Comparison of ENCODE assay signal across 8 cellular contexts in the genomic region with DNA sequence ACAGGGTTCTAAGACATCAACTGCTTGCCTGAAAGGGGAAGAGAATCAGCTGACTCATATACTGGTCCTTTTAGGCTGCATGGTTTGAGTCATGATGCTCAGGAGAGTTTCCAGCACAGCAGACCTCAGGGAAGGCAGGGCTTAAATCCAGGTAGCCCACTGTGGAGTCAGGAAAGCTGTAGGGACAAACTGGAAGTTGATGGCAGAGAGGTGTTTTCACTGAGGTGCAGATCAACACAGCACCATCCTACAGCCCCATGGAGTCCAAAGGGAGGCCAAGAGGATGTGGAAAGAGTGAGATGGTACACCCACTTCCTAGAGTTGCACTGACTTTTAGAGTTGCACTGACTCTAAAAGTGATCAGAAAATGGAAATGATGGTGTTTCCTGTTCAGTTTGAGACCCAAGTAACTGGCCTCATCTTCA.
A peak's percentile ranks its signal among the peaks of the same experiment; 100 is the strongest.
DNase-seq lines count a peak whose midpoint lies in the region; ATAC-seq, FAIRE-seq and TF ChIP-seq lines count a peak whose summit lies in the region.

No MANE protein-coding gene starts in this region.

- H3K27ac Mint-ChIP-seq in astrocyte (ENCODE audit: unreplicated experiment) = peak overlapping the region; percentile 55

- intact Hi-C loops in pancreas (cut with DNase I) = no loop called here

- H3K4me1 ChIP-seq in astrocyte (ENCODE audit: insufficient read depth, low read length) (peaks cover 36% of the 10 kb centered on the region), pancreas (no peaks in the 10 kb centered on the region)

- no peaks in the 10 kb centered on the region for H3K27me3 Mint-ChIP-seq in astrocyte (ENCODE audit: low read depth, unreplicated experiment)

- H3K9me3 Mint-ChIP-seq in astrocyte (ENCODE audit: unreplicated experiment) = no peaks in the 10 kb centered on the region

- DNase-seq in activated T-cell treated with anti-CD3 and anti-CD28 coated beads for 24 hours (ENCODE audit: low read depth) (peak; percentile 12), activated T-cell treated with anti-CD3 and anti-CD28 coated beads for 4 hours (no peak), astrocyte (ENCODE audit: low read depth) (peak; percentile 72), NCI-H2029 treated with DMSO at 0.1 percent for 48 hours (lab: John Stamatoyannopoulos, UW) (no peak), pancreas (no peak), NCI-H128 (lab: John Stamatoyannopoulos, UW; ENCODE audit: unreplicated experiment) (no peak)

- H3K27me3 ChIP-seq in astrocyte (ENCODE audit: insufficient read depth, low read length) (no peaks in the 10 kb centered on the region), pancreas (no peaks in the 10 kb centered on the region)

- H4K20me1 ChIP-seq in astrocyte (ENCODE audit: insufficient read depth, low read length) = no peaks in the 10 kb centered on the region

- no peak overlapping the region for H3K4me3 Mint-ChIP-seq in astrocyte (ENCODE audit: unreplicated experiment)

- H3K9me3 ChIP-seq in astrocyte (ENCODE audit: insufficient read depth, low read depth, low read length) = no peaks in the 10 kb centered on the region
- H3K9me3 ChIP-seq in pancreas = no peaks in the 10 kb centered on the region

- no peaks in the 10 kb centered on the region for H3K79me2 ChIP-seq in astrocyte (ENCODE audit: insufficient read depth, low read length)

- peak; percentile 23 for FAIRE-seq in astrocyte (lab: Jason Lieb, UNC)
- FAIRE-seq in pancreas (lab: Jason Lieb, UNC) = no peak

- ATAC-seq in HG03378 (IDR thresholded peaks at IDR 0.05; ENCODE audit: unreplicated experiment) = peak; percentile 70
- ATAC-seq in pancreas = no peak

- H3K4me3 ChIP-seq in astrocyte (ENCODE audit: insufficient read depth, low read depth, low read length) (no peak overlapping the region), pancreas (no peak overlapping the region)

- peak overlapping the region; percentile 3 for H3K4me2 ChIP-seq in astrocyte (ENCODE audit: low read length)

- peaks cover 47% of the 10 kb centered on the region for H3K4me1 Mint-ChIP-seq in astrocyte (ENCODE audit: low read depth, unreplicated experiment)

- H3K36me3 ChIP-seq in astrocyte (ENCODE audit: insufficient read depth, low read length) (no peaks in the 10 kb centered on the region), pancreas (no peaks in the 10 kb centered on the region)

- no peaks in the 10 kb centered on the region for H3K36me3 Mint-ChIP-seq in astrocyte (ENCODE audit: low read depth, unreplicated experiment)

- peak overlapping the region; percentile 82 for H3K27ac ChIP-seq in astrocyte (ENCODE audit: low read depth, low read length)
- peak overlapping the region; percentile 100 for H3K27ac ChIP-seq in temporal lobe (ENCODE audit: low read depth, low read length)
- H3K27ac ChIP-seq in pancreas = no peak overlapping the region

- no peak overlapping the region for H2AFZ ChIP-seq in astrocyte (ENCODE audit: low read depth, low read length)

- TF ChIP-seq CTCF in astrocyte (IDR thresholded peaks at IDR 0.05; ENCODE audit: insufficient read depth, low read depth, low read length) = no peak
- TF ChIP-seq CTCF in pancreas (IDR thresholded peaks at IDR 0.05) = no peak

- peak overlapping the region; percentile 62 for H3K9ac ChIP-seq in astrocyte (ENCODE audit: low read length)

Comparison
In these comparisons a context has a peak if more than half of its experiments do, and no peak if none do; other contexts are left out.
1. DNase-seq: peak in activated T-cell treated with anti-CD3 and anti-CD28 coated beads for 24 hours (single experiment) and astrocyte (single experiment); none in activated T-cell treated with anti-CD3 and anti-CD28 coated beads for 4 hours (single experiment), NCI-H2029 treated with DMSO at 0.1 percent for 48 hours (single experiment), pancreas (0 of 6) and NCI-H128 (single experiment).
2. H3K27ac ChIP-seq: peak in astrocyte (single experiment) and temporal lobe (single experiment); none in pancreas (0 of 4).